1 cellular context compared by ENCODE assay signal in genomic region chr2:8571792-8572499, GRCh38.
TF ChIP-seq lines count a peak whose summit lies in the region.

No MANE protein-coding gene starts in this region.

TF ChIP-seq in HepG2, 621 proteins besides CTCF, POLR2A, EP300 and RAD21 (continued from another document and continues in another):
- TF ChIP-seq, protein P1, sequence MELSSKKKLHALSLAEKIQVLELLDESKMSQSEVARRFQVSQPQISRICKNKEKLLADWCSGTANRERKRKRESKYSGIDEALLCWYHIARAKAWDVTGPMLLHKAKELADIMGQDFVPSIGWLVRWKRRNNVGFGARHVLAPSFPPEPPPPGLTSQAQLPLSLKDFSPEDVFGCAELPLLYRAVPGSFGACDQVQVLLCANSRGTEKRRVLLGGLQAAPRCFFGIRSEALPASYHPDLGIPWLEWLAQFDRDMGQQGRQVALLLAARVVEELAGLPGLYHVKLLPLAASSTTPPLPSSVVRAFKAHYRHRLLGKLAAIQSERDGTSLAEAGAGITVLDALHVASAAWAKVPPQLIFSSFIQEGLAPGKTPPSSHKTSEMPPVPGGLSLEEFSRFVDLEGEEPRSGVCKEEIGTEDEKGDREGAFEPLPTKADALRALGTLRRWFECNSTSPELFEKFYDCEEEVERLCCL (CRISPR knock-in tag; IDR thresholded peaks at IDR 0.05; ENCODE audit: borderline replicate concordance), result 0 out of 2 replicates have a peak, but pooled peaks have one; percentile 48
- no peak for TF ChIP-seq HES4 (CRISPR knock-in tag; IDR thresholded peaks at IDR 0.05; ENCODE audit: borderline replicate concordance)
- 0 out of 2 replicates have a peak, but pooled peaks have one; percentile 44 for TF ChIP-seq GLI4 (CRISPR knock-in tag; IDR thresholded peaks at IDR 0.05; ENCODE audit: borderline replicate concordance)
- TF ChIP-seq SKIL (CRISPR knock-in tag; IDR thresholded peaks at IDR 0.05; ENCODE audit: borderline replicate concordance), result peak; percentile 72
- no peak for TF ChIP-seq HMG20B (CRISPR knock-in tag; conservative IDR thresholded peaks at IDR 0.05)
- TF ChIP-seq ZMYM3 (CRISPR knock-in tag; IDR thresholded peaks at IDR 0.05), result peak; percentile 97
- TF ChIP-seq MATR3 (CRISPR knock-in tag; IDR thresholded peaks at IDR 0.05), result no peak
- no peak for TF ChIP-seq ARNTL (CRISPR knock-in tag; IDR thresholded peaks at IDR 0.05)
- TF ChIP-seq ZMYM2 (CRISPR knock-in tag; IDR thresholded peaks at IDR 0.05), result peak; percentile 73; the same call in 1 of the 2 replicates
- peak; percentile 60; the same call in 1 of the 2 replicates for TF ChIP-seq HDAC1 (CRISPR knock-in tag; IDR thresholded peaks at IDR 0.05)
- TF ChIP-seq, protein P2, sequence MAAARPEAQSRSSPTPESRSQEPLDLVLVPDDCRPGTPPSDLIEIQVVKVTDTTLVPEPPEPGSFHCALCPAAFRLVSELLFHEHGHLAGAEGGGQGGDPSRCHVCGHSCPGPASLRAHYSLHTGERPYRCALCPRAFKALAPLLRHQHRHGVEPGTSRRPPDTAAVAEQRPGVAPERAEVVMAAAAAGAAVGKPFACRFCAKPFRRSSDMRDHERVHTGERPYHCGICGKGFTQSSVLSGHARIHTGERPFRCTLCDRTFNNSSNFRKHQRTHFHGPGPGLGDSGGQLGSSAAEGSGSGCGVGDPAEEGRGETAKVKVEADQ (CRISPR knock-in tag; IDR thresholded peaks at IDR 0.05; ENCODE audit: borderline replicate concordance), result peak; percentile 49; the same call in 1 of the 2 replicates
- TF ChIP-seq ZGPAT (CRISPR knock-in tag; IDR thresholded peaks at IDR 0.05), result peak; percentile 77
- TF ChIP-seq SNAPC2 (CRISPR knock-in tag; IDR thresholded peaks at IDR 0.05), result peak; percentile 70; the same call in 1 of the 2 replicates
- TF ChIP-seq PPARG (CRISPR knock-in tag; conservative IDR thresholded peaks at IDR 0.05), result peak; percentile 32; the same call in 1 of the 2 replicates
- peak; percentile 53; the same call in 1 of the 2 replicates for TF ChIP-seq ARNT2 (CRISPR knock-in tag; IDR thresholded peaks at IDR 0.05; ENCODE audit: low read depth)
- peak; percentile 77; the same call in 1 of the 2 replicates for TF ChIP-seq ZNF746 (CRISPR knock-in tag; IDR thresholded peaks at IDR 0.05)
- TF ChIP-seq RARA (CRISPR knock-in tag; IDR thresholded peaks at IDR 0.05), result peak; percentile 88
- TF ChIP-seq, protein P3, sequence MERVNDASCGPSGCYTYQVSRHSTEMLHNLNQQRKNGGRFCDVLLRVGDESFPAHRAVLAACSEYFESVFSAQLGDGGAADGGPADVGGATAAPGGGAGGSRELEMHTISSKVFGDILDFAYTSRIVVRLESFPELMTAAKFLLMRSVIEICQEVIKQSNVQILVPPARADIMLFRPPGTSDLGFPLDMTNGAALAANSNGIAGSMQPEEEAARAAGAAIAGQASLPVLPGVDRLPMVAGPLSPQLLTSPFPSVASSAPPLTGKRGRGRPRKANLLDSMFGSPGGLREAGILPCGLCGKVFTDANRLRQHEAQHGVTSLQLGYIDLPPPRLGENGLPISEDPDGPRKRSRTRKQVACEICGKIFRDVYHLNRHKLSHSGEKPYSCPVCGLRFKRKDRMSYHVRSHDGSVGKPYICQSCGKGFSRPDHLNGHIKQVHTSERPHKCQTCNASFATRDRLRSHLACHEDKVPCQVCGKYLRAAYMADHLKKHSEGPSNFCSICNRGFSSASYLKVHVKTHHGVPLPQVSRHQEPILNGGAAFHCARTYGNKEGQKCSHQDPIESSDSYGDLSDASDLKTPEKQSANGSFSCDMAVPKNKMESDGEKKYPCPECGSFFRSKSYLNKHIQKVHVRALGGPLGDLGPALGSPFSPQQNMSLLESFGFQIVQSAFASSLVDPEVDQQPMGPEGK (CRISPR knock-in tag; IDR thresholded peaks at IDR 0.05), result peak; percentile 92
- no peak for TF ChIP-seq SYNCRIP (IDR thresholded peaks at IDR 0.05; ENCODE audit: insufficient read depth, low read depth, low read length)
- TF ChIP-seq HDAC2 (CRISPR knock-in tag; IDR thresholded peaks at IDR 0.05), result peak; percentile 84
- TF ChIP-seq SALL1 (CRISPR knock-in tag; IDR thresholded peaks at IDR 0.05), result peak; percentile 82
- TF ChIP-seq ZNF605 (CRISPR knock-in tag; IDR thresholded peaks at IDR 0.05), result peak; percentile 78; the same call in 1 of the 2 replicates
- TF ChIP-seq RXRA (CRISPR knock-in tag; IDR thresholded peaks at IDR 0.05), result peak; percentile 77
- peak; percentile 79; the same call in 1 of the 2 replicates for TF ChIP-seq ZNF430 (CRISPR knock-in tag; IDR thresholded peaks at IDR 0.05)
- peak; percentile 75 for TF ChIP-seq TEAD3 (CRISPR knock-in tag; optimal IDR thresholded peaks at IDR 0.05; ENCODE audit: borderline replicate concordance)
- TF ChIP-seq, protein P4, sequence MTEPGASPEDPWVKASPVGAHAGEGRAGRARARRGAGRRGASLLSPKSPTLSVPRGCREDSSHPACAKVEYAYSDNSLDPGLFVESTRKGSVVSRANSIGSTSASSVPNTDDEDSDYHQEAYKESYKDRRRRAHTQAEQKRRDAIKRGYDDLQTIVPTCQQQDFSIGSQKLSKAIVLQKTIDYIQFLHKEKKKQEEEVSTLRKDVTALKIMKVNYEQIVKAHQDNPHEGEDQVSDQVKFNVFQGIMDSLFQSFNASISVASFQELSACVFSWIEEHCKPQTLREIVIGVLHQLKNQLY (CRISPR knock-in tag; IDR thresholded peaks at IDR 0.05), result 0 out of 2 replicates have a peak, but pooled peaks have one; percentile 10
- TF ChIP-seq HNF1B (CRISPR knock-in tag; IDR thresholded peaks at IDR 0.05), result peak; percentile 89
- TF ChIP-seq, protein P5, sequence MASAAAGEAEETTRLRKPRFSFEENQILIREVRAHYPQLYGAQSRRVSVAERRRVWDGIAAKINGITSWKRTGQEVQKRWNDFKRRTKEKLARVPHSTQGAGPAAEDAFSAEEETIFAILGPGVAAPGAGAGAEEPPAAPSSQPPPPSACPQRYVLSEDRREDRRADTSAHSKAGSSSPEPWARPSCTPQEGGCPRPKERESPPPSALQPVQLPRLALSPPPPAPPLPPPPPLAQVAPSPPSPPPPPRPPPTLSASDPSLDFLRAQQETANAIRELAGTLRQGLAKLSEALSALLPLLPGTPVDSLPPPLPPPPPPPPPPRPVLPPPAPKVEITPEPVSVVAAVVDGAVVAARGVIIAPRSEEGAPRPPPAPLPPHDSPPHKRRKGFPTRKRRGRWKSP (CRISPR knock-in tag; IDR thresholded peaks at IDR 0.05), result 0 out of 2 replicates have a peak, but pooled peaks have one; percentile 77
- peak; percentile 55; the same call in 1 of the 2 replicates for TF ChIP-seq HOXA3 (CRISPR knock-in tag; IDR thresholded peaks at IDR 0.05)
- 0 out of 2 replicates have a peak, but pooled peaks have one; percentile 79 for TF ChIP-seq ZBTB20 (CRISPR knock-in tag; IDR thresholded peaks at IDR 0.05; ENCODE audit: borderline replicate concordance, low read depth)
- TF ChIP-seq ZNF256 (CRISPR knock-in tag; conservative IDR thresholded peaks at IDR 0.05), result no peak
- peak; percentile 69; the same call in 1 of the 2 replicates for TF ChIP-seq YEATS2 (CRISPR knock-in tag; IDR thresholded peaks at IDR 0.05; ENCODE audit: borderline replicate concordance)
- 0 out of 2 replicates have a peak, but pooled peaks have one; percentile 37 for TF ChIP-seq ZFP90 (CRISPR knock-in tag; IDR thresholded peaks at IDR 0.05; ENCODE audit: borderline replicate concordance)
- TF ChIP-seq HNF4A (CRISPR knock-in tag; IDR thresholded peaks at IDR 0.05), result peak; percentile 53
- 0 out of 2 replicates have a peak, but pooled peaks have one; percentile 6 for TF ChIP-seq ELF1 (CRISPR knock-in tag; IDR thresholded peaks at IDR 0.05)
- TF ChIP-seq, protein P6, sequence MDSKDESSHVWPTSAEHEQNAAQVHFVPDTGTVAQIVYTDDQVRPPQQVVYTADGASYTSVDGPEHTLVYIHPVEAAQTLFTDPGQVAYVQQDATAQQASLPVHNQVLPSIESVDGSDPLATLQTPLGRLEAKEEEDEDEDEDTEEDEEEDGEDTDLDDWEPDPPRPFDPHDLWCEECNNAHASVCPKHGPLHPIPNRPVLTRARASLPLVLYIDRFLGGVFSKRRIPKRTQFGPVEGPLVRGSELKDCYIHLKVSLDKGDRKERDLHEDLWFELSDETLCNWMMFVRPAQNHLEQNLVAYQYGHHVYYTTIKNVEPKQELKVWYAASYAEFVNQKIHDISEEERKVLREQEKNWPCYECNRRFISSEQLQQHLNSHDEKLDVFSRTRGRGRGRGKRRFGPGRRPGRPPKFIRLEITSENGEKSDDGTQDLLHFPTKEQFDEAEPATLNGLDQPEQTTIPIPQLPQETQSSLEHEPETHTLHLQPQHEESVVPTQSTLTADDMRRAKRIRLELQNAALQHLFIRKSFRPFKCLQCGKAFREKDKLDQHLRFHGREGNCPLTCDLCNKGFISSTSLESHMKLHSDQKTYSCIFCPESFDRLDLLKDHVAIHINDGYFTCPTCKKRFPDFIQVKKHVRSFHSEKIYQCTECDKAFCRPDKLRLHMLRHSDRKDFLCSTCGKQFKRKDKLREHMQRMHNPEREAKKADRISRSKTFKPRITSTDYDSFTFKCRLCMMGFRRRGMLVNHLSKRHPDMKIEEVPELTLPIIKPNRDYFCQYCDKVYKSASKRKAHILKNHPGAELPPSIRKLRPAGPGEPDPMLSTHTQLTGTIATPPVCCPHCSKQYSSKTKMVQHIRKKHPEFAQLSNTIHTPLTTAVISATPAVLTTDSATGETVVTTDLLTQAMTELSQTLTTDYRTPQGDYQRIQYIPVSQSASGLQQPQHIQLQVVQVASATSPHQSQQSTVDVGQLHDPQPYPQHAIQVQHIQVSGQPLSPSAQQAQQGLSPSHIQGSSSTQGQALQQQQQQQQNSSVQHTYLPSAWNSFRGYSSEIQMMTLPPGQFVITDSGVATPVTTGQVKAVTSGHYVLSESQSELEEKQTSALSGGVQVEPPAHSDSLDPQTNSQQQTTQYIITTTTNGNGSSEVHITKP (CRISPR knock-in tag; IDR thresholded peaks at IDR 0.05; ENCODE audit: low read depth), result 0 out of 2 replicates have a peak, but pooled peaks have one; percentile 15
- TF ChIP-seq, protein P7, sequence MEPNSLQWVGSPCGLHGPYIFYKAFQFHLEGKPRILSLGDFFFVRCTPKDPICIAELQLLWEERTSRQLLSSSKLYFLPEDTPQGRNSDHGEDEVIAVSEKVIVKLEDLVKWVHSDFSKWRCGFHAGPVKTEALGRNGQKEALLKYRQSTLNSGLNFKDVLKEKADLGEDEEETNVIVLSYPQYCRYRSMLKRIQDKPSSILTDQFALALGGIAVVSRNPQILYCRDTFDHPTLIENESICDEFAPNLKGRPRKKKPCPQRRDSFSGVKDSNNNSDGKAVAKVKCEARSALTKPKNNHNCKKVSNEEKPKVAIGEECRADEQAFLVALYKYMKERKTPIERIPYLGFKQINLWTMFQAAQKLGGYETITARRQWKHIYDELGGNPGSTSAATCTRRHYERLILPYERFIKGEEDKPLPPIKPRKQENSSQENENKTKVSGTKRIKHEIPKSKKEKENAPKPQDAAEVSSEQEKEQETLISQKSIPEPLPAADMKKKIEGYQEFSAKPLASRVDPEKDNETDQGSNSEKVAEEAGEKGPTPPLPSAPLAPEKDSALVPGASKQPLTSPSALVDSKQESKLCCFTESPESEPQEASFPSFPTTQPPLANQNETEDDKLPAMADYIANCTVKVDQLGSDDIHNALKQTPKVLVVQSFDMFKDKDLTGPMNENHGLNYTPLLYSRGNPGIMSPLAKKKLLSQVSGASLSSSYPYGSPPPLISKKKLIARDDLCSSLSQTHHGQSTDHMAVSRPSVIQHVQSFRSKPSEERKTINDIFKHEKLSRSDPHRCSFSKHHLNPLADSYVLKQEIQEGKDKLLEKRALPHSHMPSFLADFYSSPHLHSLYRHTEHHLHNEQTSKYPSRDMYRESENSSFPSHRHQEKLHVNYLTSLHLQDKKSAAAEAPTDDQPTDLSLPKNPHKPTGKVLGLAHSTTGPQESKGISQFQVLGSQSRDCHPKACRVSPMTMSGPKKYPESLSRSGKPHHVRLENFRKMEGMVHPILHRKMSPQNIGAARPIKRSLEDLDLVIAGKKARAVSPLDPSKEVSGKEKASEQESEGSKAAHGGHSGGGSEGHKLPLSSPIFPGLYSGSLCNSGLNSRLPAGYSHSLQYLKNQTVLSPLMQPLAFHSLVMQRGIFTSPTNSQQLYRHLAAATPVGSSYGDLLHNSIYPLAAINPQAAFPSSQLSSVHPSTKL (CRISPR knock-in tag; IDR thresholded peaks at IDR 0.05), result peak; percentile 77; the same call in 1 of the 2 replicates
- TF ChIP-seq ZNF644 (CRISPR knock-in tag; IDR thresholded peaks at IDR 0.05; ENCODE audit: low read depth), result peak; percentile 83
- no peak for TF ChIP-seq SUZ12 (IDR thresholded peaks at IDR 0.05; ENCODE audit: low read depth, low read length)
- peak; percentile 63 for TF ChIP-seq GFI1 (CRISPR knock-in tag; IDR thresholded peaks at IDR 0.05; ENCODE audit: borderline replicate concordance)
